In genomic region chr5:134227259-134227658, GRCh38 we compare ENCODE assay signal across 8 cellular contexts. TPM values are rescaled to one million over a fixed set of nuclear protein-coding genes. Genes with fewer than 3 reads are reported as not detected.
DNase-seq lines count a peak whose midpoint lies in the region; ATAC-seq, FAIRE-seq and TF ChIP-seq lines count a peak whose summit lies in the region.

No MANE protein-coding gene starts in this region.

- ATAC-seq in A549 (peak; percentile 38 to 50), T-helper 17 cell (no peak), HG03457 (IDR thresholded peaks at IDR 0.05; ENCODE audit: unreplicated experiment) (no peak)

- 62% methylated on average over 5 of the region's 5 CpGs for WGBS in A549 (ENCODE audit: missing lambda C conversion rate)

- H3K36me3 Mint-ChIP-seq in HFFc6 (ENCODE audit: low read depth), result peaks cover 20% of the 10 kb centered on the region
- peaks cover 10% of the 10 kb centered on the region for H3K36me3 Mint-ChIP-seq in T-helper 17 cell (ENCODE audit: low read depth)
- peaks cover 14% of the 10 kb centered on the region for H3K36me3 Mint-ChIP-seq in nephron (ENCODE audit: low read depth)

- POLR2A ChIA-PET in A549 (lab: Yijun Ruan, JAX), result interaction anchor here (0.5 to 3.2 kb wide), 8 partner anchors 9 to 358 kb away, joined by 3 to 52 read pairs (median 18); partner anchors contain the start of gene SKP1

- peak overlapping the region; percentile 86 for H3K4me2 ChIP-seq in A549

- no peaks in the 10 kb centered on the region for H3K9me3 Mint-ChIP-seq in HFFc6
- no peaks in the 10 kb centered on the region for H3K9me3 Mint-ChIP-seq in nephron

- DNase-seq in A549 (ENCODE audit: low read depth in 1 of 2, low spot score in 1 of 2) (peak in 1 of 2 experiments; percentile 64), HFFc6 (no peak), T-helper 17 cell (no peak), erythroblast (lab: John Stamatoyannopoulos, UW) (peak; percentile 85 to 89), GM13976 (ENCODE audit: low spot score) (no peak), posterior vena cava (ENCODE audit: low spot score) (no peak)

- peaks cover 5% of the 10 kb centered on the region for H3K27me3 Mint-ChIP-seq in HFFc6 (ENCODE audit: insufficient read depth)
- no peaks in the 10 kb centered on the region for H3K27me3 Mint-ChIP-seq in T-helper 17 cell
- H3K27me3 Mint-ChIP-seq in nephron (ENCODE audit: low read depth), result no peaks in the 10 kb centered on the region

- TF ChIP-seq CTCF in A549 (IDR thresholded peaks at IDR 0.05) (no peak), HFFc6 (IDR thresholded peaks at IDR 0.05) (no peak), nephron (IDR thresholded peaks at IDR 0.05; ENCODE audit: unreplicated experiment in 3 of 3) (no peak), GM13976 (IDR thresholded peaks at IDR 0.05; ENCODE audit: borderline replicate concordance, control extremely low read depth, extremely low read depth, insufficient read depth, missing control alignments) (no peak)

- no peak for FAIRE-seq in A549 (lab: Jason Lieb, UNC)

- H3K4me3 Mint-ChIP-seq in HFFc6 (peak overlapping the region; percentile 88), T-helper 17 cell (peak overlapping the region; percentile 99), nephron (peak overlapping the region; percentile 90 to 96 (median 91))

- H3K27ac Mint-ChIP-seq in HFFc6, result peak overlapping the region; percentile 98
- peak overlapping the region; percentile 99 for H3K27ac Mint-ChIP-seq in T-helper 17 cell
- H3K27ac Mint-ChIP-seq in nephron, result peak overlapping the region; percentile 87 to 99 (median 99)

- TF ChIP-seq EP300 in A549 (IDR thresholded peaks at IDR 0.05), result no peak

- H3K4me3 ChIP-seq in A549, result peak overlapping the region; percentile 78

- TF ChIP-seq RAD21 in A549 (conservative IDR thresholded peaks at IDR 0.05 in 1 of 2, IDR thresholded peaks at IDR 0.05 in 1 of 2), result no peak

- CTCF ChIA-PET in A549 (lab: Yijun Ruan, JAX), result interaction anchor here (1.1 to 3.5 kb wide), 10 partner anchors 9 to 360 kb away, joined by 3 to 11 read pairs (median 7); no protein-coding TSS in a partner anchor

- intact Hi-C loops in posterior vena cava (cut with DNase I), result no loop called here

- H3K27ac ChIP-seq in A549, result peak overlapping the region; percentile 92 to 98; a peak in 5 of 6 replicates

- H3K9me3 ChIP-seq in A549, result no peaks in the 10 kb centered on the region
- H3K9me3 ChIP-seq in T-helper 17 cell (ENCODE audit: control insufficient read depth, low read length, poor library complexity, severe bottlenecking), result no peaks in the 10 kb centered on the region

- no peak for TF ChIP-seq POLR2A in A549 (IDR thresholded peaks at IDR 0.05; ENCODE audit: low read length)
- TF ChIP-seq POLR2A in erythroblast (IDR thresholded peaks at IDR 0.05; ENCODE audit: low read length), result peak; percentile 41

- H3K4me1 ChIP-seq in A549, result peaks cover 29% of the 10 kb centered on the region

- peaks cover 40% of the 10 kb centered on the region for H3K4me1 Mint-ChIP-seq in HFFc6 (ENCODE audit: low read depth)
- peaks cover 25% of the 10 kb centered on the region for H3K4me1 Mint-ChIP-seq in T-helper 17 cell
- peaks cover 36% of the 10 kb centered on the region for H3K4me1 Mint-ChIP-seq in nephron

- in situ Hi-C loops in GM13976 (cut with MboI; ENCODE audit: low sequenced_read_pairs, unreplicated experiment), result no loop called here

TF ChIP-seq in A549, 52 proteins besides CTCF, POLR2A, EP300 and RAD21:
- TF ChIP-seq ATOH8 (CRISPR knock-in tag; IDR thresholded peaks at IDR 0.05; ENCODE audit: low read depth) (no peak), CEBPB (IDR thresholded peaks at IDR 0.05) (no peak), CBX8 (IDR thresholded peaks at IDR 0.05) (no peak), POLR2AphosphoS2 (conservative IDR thresholded peaks at IDR 0.05; ENCODE audit: low read length) (no peak), CHD4 (IDR thresholded peaks at IDR 0.05; ENCODE audit: borderline replicate concordance) (no peak), HOXB5 (CRISPR knock-in tag; IDR thresholded peaks at IDR 0.05) (no peak)
- TF ChIP-seq, protein P1, sequence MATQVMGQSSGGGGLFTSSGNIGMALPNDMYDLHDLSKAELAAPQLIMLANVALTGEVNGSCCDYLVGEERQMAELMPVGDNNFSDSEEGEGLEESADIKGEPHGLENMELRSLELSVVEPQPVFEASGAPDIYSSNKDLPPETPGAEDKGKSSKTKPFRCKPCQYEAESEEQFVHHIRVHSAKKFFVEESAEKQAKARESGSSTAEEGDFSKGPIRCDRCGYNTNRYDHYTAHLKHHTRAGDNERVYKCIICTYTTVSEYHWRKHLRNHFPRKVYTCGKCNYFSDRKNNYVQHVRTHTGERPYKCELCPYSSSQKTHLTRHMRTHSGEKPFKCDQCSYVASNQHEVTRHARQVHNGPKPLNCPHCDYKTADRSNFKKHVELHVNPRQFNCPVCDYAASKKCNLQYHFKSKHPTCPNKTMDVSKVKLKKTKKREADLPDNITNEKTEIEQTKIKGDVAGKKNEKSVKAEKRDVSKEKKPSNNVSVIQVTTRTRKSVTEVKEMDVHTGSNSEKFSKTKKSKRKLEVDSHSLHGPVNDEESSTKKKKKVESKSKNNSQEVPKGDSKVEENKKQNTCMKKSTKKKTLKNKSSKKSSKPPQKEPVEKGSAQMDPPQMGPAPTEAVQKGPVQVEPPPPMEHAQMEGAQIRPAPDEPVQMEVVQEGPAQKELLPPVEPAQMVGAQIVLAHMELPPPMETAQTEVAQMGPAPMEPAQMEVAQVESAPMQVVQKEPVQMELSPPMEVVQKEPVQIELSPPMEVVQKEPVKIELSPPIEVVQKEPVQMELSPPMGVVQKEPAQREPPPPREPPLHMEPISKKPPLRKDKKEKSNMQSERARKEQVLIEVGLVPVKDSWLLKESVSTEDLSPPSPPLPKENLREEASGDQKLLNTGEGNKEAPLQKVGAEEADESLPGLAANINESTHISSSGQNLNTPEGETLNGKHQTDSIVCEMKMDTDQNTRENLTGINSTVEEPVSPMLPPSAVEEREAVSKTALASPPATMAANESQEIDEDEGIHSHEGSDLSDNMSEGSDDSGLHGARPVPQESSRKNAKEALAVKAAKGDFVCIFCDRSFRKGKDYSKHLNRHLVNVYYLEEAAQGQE (IDR thresholded peaks at IDR 0.05), result no peak
- TF ChIP-seq, protein P2, sequence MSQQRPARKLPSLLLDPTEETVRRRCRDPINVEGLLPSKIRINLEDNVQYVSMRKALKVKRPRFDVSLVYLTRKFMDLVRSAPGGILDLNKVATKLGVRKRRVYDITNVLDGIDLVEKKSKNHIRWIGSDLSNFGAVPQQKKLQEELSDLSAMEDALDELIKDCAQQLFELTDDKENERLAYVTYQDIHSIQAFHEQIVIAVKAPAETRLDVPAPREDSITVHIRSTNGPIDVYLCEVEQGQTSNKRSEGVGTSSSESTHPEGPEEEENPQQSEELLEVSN (IDR thresholded peaks at IDR 0.05; ENCODE audit: borderline replicate concordance, low read depth), result no peak

RNA-seq across cellular contexts. Expression of gene PPP2CA, which starts 1.4 kb away (rescaled TPM):
- polyA plus RNA-seq in A549 (2011; rRNA removed) (233 and 357 TPM in 2 replicates), A549 (2017; fragmentation: RNase III; extraction: RNeasy Plus Mini Kit Qiagen cat#74134 plus additional on column Dnase treatment) (268 to 275 TPM (median 273 TPM) in 3 replicates)
- 132 and 159 TPM in 2 replicates for polyA plus RNA-seq in A549 (2012; cell fraction: cytosol; rRNA removed)
- 208 and 236 TPM in 2 replicates for polyA plus RNA-seq in A549 (2012; cell fraction: nucleus; rRNA removed)
- 57.1 and 57.3 TPM in 2 replicates for polyA minus RNA-seq in A549 (2011; rRNA and poly(A)+ RNA removed)
- 100 to 1,000 TPM; 153 to 172 (median 156) TPM for total RNA-seq in HFFc6 (2021; fragmentation: NEBNext Ultra II Directional; extraction: Animal tissue kit (Norgen Biotek cat#: 25700))
- total RNA-seq in T-helper 17 cell (100 to 1,000 TPM; 233 to 239 TPM), posterior vena cava (10 to 100 TPM; 89.2 to 93.4 TPM)

RNA-seq across cellular contexts. Expression of gene SKP1, which starts 50.5 kb away (rescaled TPM):
- polyA plus RNA-seq in A549 (2011; rRNA removed) (608 and 776 TPM in 2 replicates), A549 (2017; fragmentation: RNase III; extraction: RNeasy Plus Mini Kit Qiagen cat#74134 plus additional on column Dnase treatment) (870 to 955 TPM (median 919 TPM) in 3 replicates)
- 286 and 332 TPM in 2 replicates for polyA plus RNA-seq in A549 (2012; cell fraction: cytosol; rRNA removed)
- 83.8 and 155 TPM in 2 replicates for polyA plus RNA-seq in A549 (2012; cell fraction: nucleus; rRNA removed)
- polyA minus RNA-seq in A549 (2011; rRNA and poly(A)+ RNA removed), result 90.6 and 122 TPM in 2 replicates
- 100 to 1,000 TPM; 419 to 474 (median 442) TPM for total RNA-seq in HFFc6 (2021; fragmentation: NEBNext Ultra II Directional; extraction: Animal tissue kit (Norgen Biotek cat#: 25700))
- total RNA-seq in T-helper 17 cell (100 to 1,000 TPM; 284 to 339 TPM), posterior vena cava (100 to 1,000 TPM; 321 to 334 TPM)

Comparison
In these comparisons a context has a peak if more than half of its experiments do, and no peak if none do; other contexts are left out.
1. ATAC-seq: peak in A549 (2 of 2); none in T-helper 17 cell (single experiment) and HG03457 (single experiment).
2. DNase-seq: peak in erythroblast (2 of 2); none in HFFc6 (single experiment), T-helper 17 cell (0 of 3), GM13976 (single experiment) and posterior vena cava (single experiment).
3. Peak in every context shown above with its lines, with median percentiles within 50 percentile points of each other: H3K27ac Mint-ChIP-seq and H3K4me3 Mint-ChIP-seq.